In the genomic region with DNA sequence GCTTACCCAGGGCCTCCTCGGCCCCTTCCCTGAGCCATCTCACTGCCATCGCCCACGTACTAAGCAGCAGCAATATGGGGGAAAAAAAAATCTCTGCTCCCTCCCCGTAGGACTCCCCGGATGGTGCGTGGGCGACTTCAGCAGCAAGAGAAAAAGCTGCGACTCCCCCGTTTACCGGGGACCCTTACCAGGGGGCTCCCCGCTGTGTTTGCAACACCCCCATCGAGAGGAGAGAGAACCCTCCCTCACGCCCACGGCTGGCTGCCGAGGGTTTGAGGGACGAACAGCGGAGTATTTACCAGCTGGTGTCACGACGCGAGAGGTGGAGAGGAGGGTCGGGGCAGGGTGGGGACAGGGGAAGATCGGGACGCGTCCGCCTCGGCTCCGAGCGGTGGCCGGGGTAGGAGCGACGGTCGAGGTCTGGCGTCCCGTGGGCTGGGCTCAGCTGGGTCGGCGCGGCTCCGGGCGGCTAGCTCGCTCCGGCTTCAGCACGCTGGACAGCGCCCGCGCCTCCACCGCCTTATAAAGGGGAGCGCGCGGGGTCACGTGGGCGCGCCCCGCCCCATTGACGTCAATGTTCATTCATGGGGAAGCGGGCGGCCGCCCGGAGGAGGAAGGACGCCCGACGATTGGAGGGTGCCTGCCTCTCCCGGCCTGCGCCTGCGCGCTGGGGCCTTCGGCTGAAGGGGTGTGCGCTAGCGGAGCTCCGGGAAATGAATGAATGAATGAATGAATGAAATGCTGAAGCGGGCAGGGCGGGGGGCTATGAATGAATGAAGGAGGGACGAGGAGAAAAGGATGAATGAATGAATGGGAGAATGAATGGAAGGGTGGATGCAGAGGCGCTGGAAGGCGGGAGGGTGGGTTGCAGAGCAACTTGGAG, we compare ENCODE assay signal across 9 cellular contexts. TPM values are rescaled to one million over a fixed set of nuclear protein-coding genes. Genes with fewer than 3 reads are reported as not detected.
DNase-seq lines count a peak whose midpoint lies in the region; ATAC-seq, FAIRE-seq and TF ChIP-seq lines count a peak whose summit lies in the region.
"Had no signal": no experiment of that assay in that cellular context is flagged by ENCODE, and none has a peak within 500 bp of the region (broad histone marks: within the 10 kb centered on the region; RNA-seq: fewer than 3 reads in every experiment).

A gene (minus strand): TSS at position 495 of the 883 bp plus-strand sequence. CDS start 726 bp downstream, outside the sequence.

- H3K9me3 Mint-ChIP-seq in activated T-helper 1 cell treated with anti-CD3 and anti-CD28 coated beads, Interleukin-12 subunit alpha, Interleukin-12 subunit beta, Interleukin-2, Interleukin-4 antibody, amounts not matched to agents 30 ng/mL and 10 ng/mL and 1 ng/mL, durations not matched to agents 14 hours and 24 hours and 36 hours: no peaks in the 10 kb centered on the region

- in situ Hi-C loops in GM23248 (cut with MboI): no loop called here

- H2AFZ ChIP-seq in GM23248 (no peak within 1 kb of the TSS), Loucy (ENCODE audit: low read length) (no peak within 1 kb of the TSS), neural cell (ENCODE audit: low read depth, low read length) (no peak within 1 kb of the TSS)

- H3F3A ChIP-seq in GM23248 (ENCODE audit: insufficient read depth): peaks cover 13% of the 10 kb centered on the region
- H3F3A ChIP-seq in Loucy (ENCODE audit: low read depth): 0 out of 2 replicates have a peak, but pooled peaks cover 3% of the 10 kb centered on the region
- no peaks in the 10 kb centered on the region for H3F3A ChIP-seq in neural cell (ENCODE audit: insufficient read depth, low read length, poor library complexity, severe bottlenecking)

- peak within 1 kb of the TSS; percentile 82 for H3K27ac Mint-ChIP-seq in activated T-helper 1 cell treated with anti-CD3 and anti-CD28 coated beads, Interleukin-12 subunit alpha, Interleukin-12 subunit beta, Interleukin-2, Interleukin-4 antibody, amounts not matched to agents 30 ng/mL and 10 ng/mL and 1 ng/mL, durations not matched to agents 14 hours and 24 hours and 36 hours

- DNase-seq in D721Med (ENCODE audit: insufficient read length, low spot score): peak; percentile 79
- peak; percentile 97 for DNase-seq in GM23248
- peak; percentile 95 for DNase-seq in RWPE1 (ENCODE audit: low spot score)
- peak; percentile 92 for DNase-seq in activated T-helper 1 cell treated with anti-CD3 and anti-CD28 coated beads, Interleukin-12 subunit alpha, Interleukin-12 subunit beta, Interleukin-2, Interleukin-4 antibody, amounts not matched to agents 30 ng/mL and 10 ng/mL and 1 ng/mL, durations not matched to agents 14 hours and 24 hours and 36 hours (ENCODE audit: low spot score)
- DNase-seq in fibroblast of mammary gland (ENCODE audit: low read depth): peak; percentile 88
- peak; percentile 96 for DNase-seq in stimulated activated naive CD8-positive, alpha-beta T cell treated with anti-CD3 and anti-CD28 coated beads, Interleukin-15, Interleukin-2, amounts not matched to agents 100 U/mL and 50 U/mL, for 24 hours

- no peak for TF ChIP-seq CTCF in D721Med (IDR thresholded peaks at IDR 0.05; ENCODE audit: insufficient read depth, missing control alignments)
- TF ChIP-seq CTCF in Loucy (conservative IDR thresholded peaks at IDR 0.05; ENCODE audit: low read length): no peak
- TF ChIP-seq CTCF in RWPE1 (conservative IDR thresholded peaks at IDR 0.05; ENCODE audit: low read depth): no peak
- no peak for TF ChIP-seq CTCF in fibroblast of mammary gland (conservative IDR thresholded peaks at IDR 0.05; ENCODE audit: control insufficient read depth, insufficient read depth, low read depth, low read length)
- TF ChIP-seq CTCF in neural cell (IDR thresholded peaks at IDR 0.05; ENCODE audit: poor library complexity, severe bottlenecking): no peak

- POLR2A ChIA-PET in RWPE1 (lab: Yijun Ruan, JAX; ENCODE audit: low non-redundant PET): interaction anchor here (0.5 kb wide), 1 partner anchor 41 kb away, joined by 7 read pairs; no protein-coding TSS in a partner anchor

- H3K27me3 Mint-ChIP-seq in activated T-helper 1 cell treated with anti-CD3 and anti-CD28 coated beads, Interleukin-12 subunit alpha, Interleukin-12 subunit beta, Interleukin-2, Interleukin-4 antibody, amounts not matched to agents 30 ng/mL and 10 ng/mL and 1 ng/mL, durations not matched to agents 14 hours and 24 hours and 36 hours (ENCODE audit: insufficient read depth): peaks cover 61% of the 10 kb centered on the region

- H3K9me3 ChIP-seq in GM23248 (ENCODE audit: low read depth) (no peaks in the 10 kb centered on the region), Loucy (ENCODE audit: insufficient read depth, low read depth, low read length) (no peaks in the 10 kb centered on the region), neural cell (ENCODE audit: low read length) (no peaks in the 10 kb centered on the region)

- H3K36me3 ChIP-seq in GM23248 (ENCODE audit: low read depth) (no peaks in the 10 kb centered on the region), Loucy (ENCODE audit: insufficient read depth, low read length) (no peaks in the 10 kb centered on the region), neural cell (ENCODE audit: insufficient read depth, low read length) (no peaks in the 10 kb centered on the region)

- intact Hi-C loops in activated T-helper 1 cell treated with anti-CD3 and anti-CD28 coated beads, Interleukin-12 subunit alpha, Interleukin-12 subunit beta, Interleukin-2, Interleukin-4 antibody, amounts not matched to agents 30 ng/mL and 10 ng/mL and 1 ng/mL, durations not matched to agents 14 hours and 24 hours and 36 hours (cut with micrococcal nuclease): loop anchor here (1.0 to 2.0 kb wide), 3 partner anchors 9 to 277 kb away; a partner anchor contains a TSS

- TF ChIP-seq RAD21 in neural cell (conservative IDR thresholded peaks at IDR 0.05): no peak

- ATAC-seq in stimulated activated naive CD8-positive, alpha-beta T cell treated with anti-CD3 and anti-CD28 coated beads, Interleukin-15, Interleukin-2, amounts not matched to agents 100 U/mL and 50 U/mL, for 24 hours: peak; percentile 78

- peak; percentile 43 for TF ChIP-seq EP300 in neural cell (conservative IDR thresholded peaks at IDR 0.05; ENCODE audit: poor library complexity, severe bottlenecking)

- H3K4me1 ChIP-seq in GM23248 (ENCODE audit: insufficient read depth): 0 out of 2 replicates have a peak, but pooled peaks cover 5% of the 10 kb centered on the region
- peaks cover 29% of the 10 kb centered on the region for H3K4me1 ChIP-seq in Loucy (ENCODE audit: insufficient read depth, low read length, poor library complexity, severe bottlenecking)

- H3K27ac ChIP-seq in GM23248 (no peak within 1 kb of the TSS), RWPE1 (peak within 1 kb of the TSS; percentile 86), neural cell (ENCODE audit: low read length) (peak within 1 kb of the TSS; percentile 93)

- peak within 1 kb of the TSS; percentile 69 for H3K4me2 ChIP-seq in GM23248 (ENCODE audit: unreplicated experiment)
- H3K4me2 ChIP-seq in Loucy (ENCODE audit: low read depth, low read length, poor library complexity, severe bottlenecking): peak within 1 kb of the TSS; percentile 62
- H3K4me2 ChIP-seq in neural cell (ENCODE audit: low read length): peak within 1 kb of the TSS; percentile 97

- WGBS in GM23248 (ENCODE audit: low coverage in 1 of 2, low lambda C conversion rate in 2 of 2, missing lambda C conversion rate in 2 of 2), 2 experiments: 3% methylated on average over 67 to 73 of the region's 74 CpGs

- peaks cover 11% of the 10 kb centered on the region for H3K36me3 Mint-ChIP-seq in activated T-helper 1 cell treated with anti-CD3 and anti-CD28 coated beads, Interleukin-12 subunit alpha, Interleukin-12 subunit beta, Interleukin-2, Interleukin-4 antibody, amounts not matched to agents 30 ng/mL and 10 ng/mL and 1 ng/mL, durations not matched to agents 14 hours and 24 hours and 36 hours (ENCODE audit: low read depth)

- H3K79me2 ChIP-seq in GM23248 (ENCODE audit: insufficient read depth) (no peaks in the 10 kb centered on the region), Loucy (ENCODE audit: insufficient read depth, low read length) (0 out of 2 replicates have a peak, but pooled peaks cover 6% of the 10 kb centered on the region), neural cell (replicated peaks; ENCODE audit: insufficient read depth, low read length) (no peaks in the 10 kb centered on the region)

- peaks cover 52% of the 10 kb centered on the region for H3K4me1 Mint-ChIP-seq in activated T-helper 1 cell treated with anti-CD3 and anti-CD28 coated beads, Interleukin-12 subunit alpha, Interleukin-12 subunit beta, Interleukin-2, Interleukin-4 antibody, amounts not matched to agents 30 ng/mL and 10 ng/mL and 1 ng/mL, durations not matched to agents 14 hours and 24 hours and 36 hours (ENCODE audit: low read depth)

- H3K4me3 Mint-ChIP-seq in activated T-helper 1 cell treated with anti-CD3 and anti-CD28 coated beads, Interleukin-12 subunit alpha, Interleukin-12 subunit beta, Interleukin-2, Interleukin-4 antibody, amounts not matched to agents 30 ng/mL and 10 ng/mL and 1 ng/mL, durations not matched to agents 14 hours and 24 hours and 36 hours: peak within 1 kb of the TSS; percentile 85

- no peak within 1 kb of the TSS for H3K9ac ChIP-seq in GM23248
- H3K9ac ChIP-seq in Loucy (ENCODE audit: low read depth, low read length, poor library complexity, severe bottlenecking): no peak within 1 kb of the TSS
- peak within 1 kb of the TSS; percentile 94 for H3K9ac ChIP-seq in neural cell (ENCODE audit: low read length)

- no peaks in the 10 kb centered on the region for H4K20me1 ChIP-seq in GM23248 (ENCODE audit: insufficient read depth)
- H4K20me1 ChIP-seq in Loucy (ENCODE audit: insufficient read depth, low read length, poor library complexity, severe bottlenecking): peaks cover 16% of the 10 kb centered on the region
- no peaks in the 10 kb centered on the region for H4K20me1 ChIP-seq in neural cell (ENCODE audit: insufficient read depth)

- H3K4me3 ChIP-seq in GM23248: peak within 1 kb of the TSS; percentile 58
- no peak within 1 kb of the TSS for H3K4me3 ChIP-seq in Loucy (ENCODE audit: low read length, poor library complexity, severe bottlenecking)
- peak within 1 kb of the TSS; percentile 44 for H3K4me3 ChIP-seq in fibroblast of mammary gland (ENCODE audit: control insufficient read depth, low read depth, low read length)
- H3K4me3 ChIP-seq in neural cell (ENCODE audit: low read length): peak within 1 kb of the TSS; percentile 94

- H3K9me2 ChIP-seq in GM23248 (ENCODE audit: insufficient read depth): no peaks in the 10 kb centered on the region
- H3K9me2 ChIP-seq in Loucy (replicated peaks; ENCODE audit: low read depth, low read length): no peaks in the 10 kb centered on the region
- H3K9me2 ChIP-seq in neural cell (ENCODE audit: insufficient read depth, low read length): no peaks in the 10 kb centered on the region

- no peak for FAIRE-seq in D721Med (lab: Jason Lieb, UNC)

- CTCF ChIA-PET in RWPE1 (lab: Yijun Ruan, JAX): interaction anchor here (1.2 to 2.0 kb wide), 3 partner anchors 21 to 27 kb away, joined by 6 to 10 read pairs (median 7); no protein-coding TSS in a partner anchor

- H3K27me3 ChIP-seq in GM23248 (replicated peaks; ENCODE audit: insufficient read depth): peaks cover 16% of the 10 kb centered on the region
- no peaks in the 10 kb centered on the region for H3K27me3 ChIP-seq in Loucy (ENCODE audit: insufficient read depth, low read length, poor library complexity, severe bottlenecking)
- peaks cover 37% of the 10 kb centered on the region for H3K27me3 ChIP-seq in neural cell (ENCODE audit: insufficient read depth, low read depth, low read length)

RNA-seq across cellular contexts. Expression of the gene that starts here (rescaled TPM):
- total RNA-seq in GM23248 (2014; rRNA removed; shearing (Covaris generic)): 0.89 TPM in 1 of 2 replicates, not detected in the other
- polyA plus RNA-seq in GM23248 (2016; fragmentation: Nextera tagmentation; extraction: Ambion mirVana) (0.11 TPM in 1 of 2 replicates, not detected in the other), neural cell (36.8 and 39.3 TPM in 2 replicates)
- total RNA-seq in activated T-helper 1 cell treated with anti-CD3 and anti-CD28 coated beads, Interleukin-12 subunit alpha, Interleukin-12 subunit beta, Interleukin-2, Interleukin-4 antibody, amounts not matched to agents 30 ng/mL and 10 ng/mL and 1 ng/mL, durations not matched to agents 14 hours and 24 hours and 36 hours: 0.10 and 0.21 TPM in 2 replicates
- polyA minus RNA-seq in neural cell: 30.7 and 49.4 TPM in 2 replicates
- total RNA-seq: glomerular endothelial cell had no signal

Comparison
In these comparisons a context has a peak if more than half of its experiments do, and no peak if none do; other contexts are left out.
1. RNA of the gene that starts here (polyA plus RNA-seq): 36.8 to 39.3 TPM in neural cell; 0.11 TPM in GM23248; every median in the first group is over 10 times any median in the second.
2. Peak in DNase-seq, H3K4me3 ChIP-seq and H3K4me2 ChIP-seq in GM23248; RNA of the gene not detected or under 1 TPM.
3. Peak in DNase-seq in activated T-helper 1 cell treated with anti-CD3 and anti-CD28 coated beads, Interleukin-12 subunit alpha, Interleukin-12 subunit beta, Interleukin-2, Interleukin-4 antibody, amounts not matched to agents 30 ng/mL and 10 ng/mL and 1 ng/mL, durations not matched to agents 14 hours and 24 hours and 36 hours; RNA of the gene not detected or under 1 TPM.
4. Peak in every context shown above with its lines, with median percentiles within 50 percentile points of each other: DNase-seq and H3K4me2 ChIP-seq.